Comparison of ENCODE assay signal across 10 cellular contexts in genomic region chr1:207817778-207818751, GRCh38.
DNase-seq lines count a peak whose midpoint lies in the region; ATAC-seq and TF ChIP-seq lines count a peak whose summit lies in the region.
"Had no signal": no experiment of that assay in that cellular context is flagged by ENCODE, and none has a peak within 500 bp of the region (broad histone marks: within the 10 kb centered on the region; RNA-seq: fewer than 3 reads in every experiment).

No MANE protein-coding gene starts in this region.

- H3K27me3 Mint-ChIP-seq in CD4-positive, alpha-beta memory T cell, result no peaks in the 10 kb centered on the region
- no peaks in the 10 kb centered on the region for H3K27me3 Mint-ChIP-seq in natural killer cell (ENCODE audit: low read depth in 2 of 2)

- ATAC-seq in left cardiac atrium (peak in 1 of 2 donors; percentile 46), GM21825 (IDR thresholded peaks at IDR 0.05; ENCODE audit: unreplicated experiment) (no peak), natural killer cell (no peak), HG03469 (IDR thresholded peaks at IDR 0.05; ENCODE audit: unreplicated experiment) (no peak)
- ATAC-seq: HCT116 had no signal

- peaks cover 51 to 98% (median 78%) of the 10 kb centered on the region in 4 donors for H3K4me1 Mint-ChIP-seq in CD4-positive, alpha-beta memory T cell
- H3K4me1 Mint-ChIP-seq in natural killer cell, result peaks cover 56 to 70% of the 10 kb centered on the region in 2 donors

- H3K27ac ChIP-seq in CD4-positive, alpha-beta memory T cell (ENCODE audit: low read depth, low read length), result no peak overlapping the region
- peak overlapping the region; percentile 69 to 99 (median 98) for H3K27ac ChIP-seq in adrenal gland

- peak overlapping the region in 4 of 8 donors; percentile 15 to 46 (median 32) for H3K4me3 Mint-ChIP-seq in CD4-positive, alpha-beta memory T cell
- H3K4me3 Mint-ChIP-seq in natural killer cell, result no peak overlapping the region

- 65 to 80% (median 70%) methylated on average over 41 to 48 of the region's 48 CpGs for WGBS in adrenal gland, 4 donors

- peaks cover 54 to 75% of the 10 kb centered on the region in 2 donors for H3K36me3 Mint-ChIP-seq in CD4-positive, alpha-beta memory T cell
- no peaks in the 10 kb centered on the region for H3K36me3 Mint-ChIP-seq in natural killer cell

- H3K27ac Mint-ChIP-seq in CD4-positive, alpha-beta memory T cell, result peak overlapping the region in 5 of 7 donors; percentile 37 to 87 (median 72)
- peak overlapping the region in 1 of 2 donors; percentile 58 for H3K27ac Mint-ChIP-seq in natural killer cell

- peak overlapping the region; percentile 72 for H3K9ac ChIP-seq in skeletal muscle satellite cell (ENCODE audit: low read depth, low read length)

- H3K9me3 Mint-ChIP-seq in CD4-positive, alpha-beta memory T cell, result peaks cover 0 to 3% (median 0%) of the 10 kb centered on the region in 8 donors
- no peaks in the 10 kb centered on the region for H3K9me3 Mint-ChIP-seq in natural killer cell

- H3K9me3 ChIP-seq in CD4-positive, alpha-beta memory T cell (ENCODE audit: control insufficient read depth in 1 of 2, low read length in 2 of 2), result no peaks in the 10 kb centered on the region
- no peaks in the 10 kb centered on the region for H3K9me3 ChIP-seq in adrenal gland (replicated peaks in 1 of 3)
- H3K9me3 ChIP-seq in skeletal muscle satellite cell (replicated peaks; ENCODE audit: low read length), result no peaks in the 10 kb centered on the region

- H3K4me3 ChIP-seq in CD4-positive, alpha-beta memory T cell (ENCODE audit: low read length in 2 of 2), result no peak overlapping the region
- H3K4me3 ChIP-seq in adrenal gland (peak overlapping the region in 1 of 4 donors; percentile 81), skeletal muscle satellite cell (ENCODE audit: low read length) (peak overlapping the region; percentile 40)

- POLR2A ChIA-PET in CD4-positive, alpha-beta memory T cell (lab: Charles Lee; ENCODE audit: partially characterized antibody), result interaction anchor here (1.3 to 17.7 kb wide), 3 partner anchors 21 to 66 kb away, joined by 5 to 374 read pairs (median 6); partner anchors contain the start of gene CD46

- CTCF ChIA-PET in CD4-positive, alpha-beta memory T cell (lab: Charles Lee; ENCODE audit: partially characterized antibody), result interaction anchor here (0.9 to 3.4 kb wide), 7 partner anchors 10 to 51 kb away, joined by 3 to 23 read pairs (median 4); no protein-coding TSS in a partner anchor

- intact Hi-C loops in CD4-positive, alpha-beta memory T cell (cut with micrococcal nuclease), result no loop called here
- intact Hi-C loops in adrenal gland (cut with DNase I) (no loop called here), left cardiac atrium (cut with DNase I) (no loop called here), natural killer cell (cut with micrococcal nuclease) (no loop called here)

- peaks cover 40% of the 10 kb centered on the region for H3K36me3 ChIP-seq in CD4-positive, alpha-beta memory T cell (ENCODE audit: insufficient read depth, low read length)
- peaks cover 0 to 58% of the 10 kb centered on the region in 2 donors for H3K36me3 ChIP-seq in adrenal gland (replicated peaks in 1 of 2)
- peaks cover 43% of the 10 kb centered on the region for H3K36me3 ChIP-seq in skeletal muscle satellite cell (ENCODE audit: insufficient read depth, low read length)

- in situ Hi-C loops in ACHN (cut with HindIII; ENCODE audit: low pct_ligation_motif_present, low pct_unique_long_range_greater_than_20kb, low sequenced_read_pairs), result no loop called here

- H3K4me1 ChIP-seq in CD4-positive, alpha-beta memory T cell (ENCODE audit: insufficient read depth, low read length), result peaks cover 88% of the 10 kb centered on the region
- peaks cover 67 to 80% of the 10 kb centered on the region in 2 donors for H3K4me1 ChIP-seq in adrenal gland (replicated peaks in 1 of 2)
- H3K4me1 ChIP-seq in skeletal muscle satellite cell (ENCODE audit: control insufficient read depth, insufficient read depth, low read length), result peaks cover 51% of the 10 kb centered on the region

- no peaks in the 10 kb centered on the region for H3K27me3 ChIP-seq in CD4-positive, alpha-beta memory T cell (ENCODE audit: insufficient read depth, low read length)
- no peaks in the 10 kb centered on the region for H3K27me3 ChIP-seq in adrenal gland
- H3K27me3 ChIP-seq in skeletal muscle satellite cell (ENCODE audit: control insufficient read depth, insufficient read depth, low read length), result no peaks in the 10 kb centered on the region

- TF ChIP-seq CTCF in adrenal gland (IDR thresholded peaks at IDR 0.05) (no peak), natural killer cell (IDR thresholded peaks at IDR 0.05) (no peak)

- peak in 1 of 2 donors; percentile 79 for TF ChIP-seq POLR2A in adrenal gland (IDR thresholded peaks at IDR 0.05)

- H3K4me2 ChIP-seq in skeletal muscle satellite cell (ENCODE audit: low read length), result peak overlapping the region; percentile 64

- no peak for DNase-seq in CD4-positive, alpha-beta memory T cell
- DNase-seq in adrenal gland (peak; percentile 87 to 95 (median 93)), left cardiac atrium (peak; percentile 65), natural killer cell (no peak), ACHN (no peak)
- DNase-seq: stimulated activated CD4-positive, alpha-beta T cell treated with anti-CD3 and anti-CD28 coated beads, Interleukin-4, amount 100 ng/mL, for 4 hours had no signal

Comparison
In these comparisons a context has a peak if more than half of its experiments do, and no peak if none do; other contexts are left out.
1. DNase-seq: peak in adrenal gland (7 of 7) and left cardiac atrium (single experiment); none in CD4-positive, alpha-beta memory T cell (0 of 5), natural killer cell (single experiment) and ACHN (single experiment).